ENCODE assay signal across 10 cellular contexts in the genomic region with DNA sequence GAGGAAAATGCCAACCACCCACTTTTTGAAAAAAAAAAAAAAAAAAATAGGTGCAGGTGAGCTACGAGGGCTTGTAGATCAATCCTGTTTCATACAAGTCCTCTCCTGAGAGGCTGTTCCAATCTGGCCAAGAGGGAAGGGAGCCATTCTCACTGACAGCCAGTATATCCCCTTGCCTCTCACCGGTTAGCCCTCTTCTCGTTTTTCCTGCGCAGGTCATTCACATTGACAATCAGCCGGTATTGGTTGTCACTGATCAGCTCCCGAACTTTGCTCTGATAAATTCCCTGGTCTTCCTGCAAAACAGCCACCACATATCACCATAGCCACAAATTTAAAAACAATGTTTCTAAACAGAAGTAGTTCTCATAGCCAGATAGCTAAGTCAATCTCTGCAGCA. TPM values are rescaled to one million over a fixed set of nuclear protein-coding genes. Genes with fewer than 3 reads are reported as not detected.
DNase-seq lines count a peak whose midpoint lies in the region; ATAC-seq, FAIRE-seq and TF ChIP-seq lines count a peak whose summit lies in the region.
"Had no signal": no experiment of that assay in that cellular context is flagged by ENCODE, and none has a peak within 500 bp of the region (broad histone marks: within the 10 kb centered on the region; RNA-seq: fewer than 3 reads in every experiment).

No MANE protein-coding gene starts in this region.

- H3K9me3 ChIP-seq in HepG2 (ENCODE audit: low read length) (no peaks in the 10 kb centered on the region), right lobe of liver (no peaks in the 10 kb centered on the region), SJCRH30 (replicated peaks) (no peaks in the 10 kb centered on the region)

- TF ChIP-seq CTCF in HepG2 (CRISPR knock-in tag; IDR thresholded peaks at IDR 0.05) (no peak), right lobe of liver (IDR thresholded peaks at IDR 0.05) (no peak), fibroblast of the aortic adventitia (IDR thresholded peaks at IDR 0.05; ENCODE audit: insufficient read depth, low read length) (no peak)

- peak overlapping the region; percentile 86 for H3K27ac ChIP-seq in HepG2 (ENCODE audit: extremely low read length, insufficient read depth, low read length)
- H3K27ac ChIP-seq in right lobe of liver, result no peak overlapping the region
- no peak overlapping the region for H3K27ac ChIP-seq in SJCRH30

- CTCF ChIA-PET in HepG2 (lab: Yijun Ruan, JAX; ENCODE audit: low intra/inter-chr PET ratio, low total read pairs), result no interaction called here

- DNase-seq in HepG2 (ENCODE audit: low spot score) (no peak), right lobe of liver (no peak), SJCRH30 (no peak), fibroblast of the aortic adventitia (ENCODE audit: low read depth) (no peak), ACHN (no peak), NCI-H187 (lab: John Stamatoyannopoulos, UW) (no peak), SHP77 (lab: John Stamatoyannopoulos, UW) (no peak)
- DNase-seq in stimulated activated CD4-positive, alpha-beta T cell treated with anti-CD3 and anti-CD28 coated beads, Interleukin-1b, Interleukin-23, amount 100 ng/mL, for 48 hours, result no peak
- DNase-seq: T-helper 1 cell had no signal

- TF ChIP-seq POLR2A in HepG2 (IDR thresholded peaks at IDR 0.05; ENCODE audit: insufficient read depth in 1 of 2, low read depth in 2 of 2, low read length in 2 of 2), result 0 out of 4 replicates have a peak, but pooled peaks of 1 of the 2 experiments have one; percentile 27
- no peak for TF ChIP-seq POLR2A in right lobe of liver (IDR thresholded peaks at IDR 0.05)

- ATAC-seq in HepG2 (no peak), right lobe of liver (no peak)

- TF ChIP-seq EP300 in HepG2 (IDR thresholded peaks at IDR 0.05; ENCODE audit: low read depth in 2 of 2, low read length in 2 of 2) (no peak), HepG2 (CRISPR knock-in tag; IDR thresholded peaks at IDR 0.05; ENCODE audit: borderline replicate concordance) (no peak)

- BruUV-seq in HepG2 (replicated peaks; lab: Mats Ljungman, UMichigan), result no TSS peak

- WGBS in HepG2 (ENCODE audit: low lambda C conversion rate), result 33% methylated on average over 6 of the region's 6 CpGs
- 55% methylated on average over 6 of the region's 6 CpGs for WGBS in right lobe of liver (ENCODE audit: insufficient coverage, low coverage, low lambda C conversion rate, missing lambda C conversion rate)

- in situ Hi-C loops in HepG2 (cut with HindIII; ENCODE audit: extremely low pct_ligation_motif_present, low pct_unique_long_range_greater_than_20kb) (loop anchor here (10.0 kb wide), 1 partner anchor 382 kb away; no protein-coding TSS in a partner anchor), ACHN (cut with HindIII; ENCODE audit: low pct_ligation_motif_present, low pct_unique_long_range_greater_than_20kb, low sequenced_read_pairs) (loop anchor here (25.0 kb wide), 1 partner anchor 104 kb away; no protein-coding TSS in a partner anchor)

- POLR2A ChIA-PET in HepG2 (lab: Yijun Ruan, JAX), result interaction anchor here (0.9 to 1.3 kb wide), 3 partner anchors 9 to 69 kb away, joined by 3 read pairs; no protein-coding TSS in a partner anchor

- intact Hi-C loops in HepG2 (cut with micrococcal nuclease; ENCODE audit: unreplicated experiment) (loop anchor here (5.0 to 10.0 kb wide), 2 partner anchors 314 to 712 kb away; partner anchors contain the start of gene GSTA4), right lobe of liver (cut with DNase I) (loop anchor here (10.0 kb wide), 2 partner anchors 112 to 122 kb away; no protein-coding TSS in a partner anchor)

- peak overlapping the region; percentile 86 for H3K9ac ChIP-seq in HepG2 (ENCODE audit: insufficient read depth, low read depth, low read length)

- no peaks in the 10 kb centered on the region; a peak in 1 of 5 replicates for H3K27me3 ChIP-seq in HepG2 (ENCODE audit: control insufficient read depth in 1 of 2, insufficient read depth in 2 of 2, low read length in 2 of 2)
- H3K27me3 ChIP-seq in right lobe of liver, result no peaks in the 10 kb centered on the region
- no peaks in the 10 kb centered on the region for H3K27me3 ChIP-seq in SJCRH30

- no peak overlapping the region for H2AFZ ChIP-seq in HepG2 (ENCODE audit: low read length)

- no peaks in the 10 kb centered on the region; the same call in 1 of the 2 replicates for H4K20me1 ChIP-seq in HepG2 (ENCODE audit: insufficient read depth, low read length)

- H3K4me2 ChIP-seq in HepG2 (ENCODE audit: low read depth, low read length), result peak overlapping the region; percentile 94

- peak overlapping the region; percentile 80 to 94 (median 90) for H3K4me3 ChIP-seq in HepG2 (replicated peaks in 1 of 3; ENCODE audit: insufficient read depth in 1 of 3, low read depth in 2 of 3, low read length in 3 of 3)
- no peak overlapping the region for H3K4me3 ChIP-seq in right lobe of liver
- H3K4me3 ChIP-seq in SJCRH30, result peak overlapping the region; percentile 79
- H3K4me3 ChIP-seq in fibroblast of the aortic adventitia (ENCODE audit: low read depth, low read length), result peak overlapping the region; percentile 19

- H3K4me1 ChIP-seq in HepG2 (ENCODE audit: insufficient read depth, low read length), result peaks cover 82% of the 10 kb centered on the region
- H3K4me1 ChIP-seq in right lobe of liver, result peaks cover 0 to 11% (median 3%) of the 10 kb centered on the region in 4 donors
- no peaks in the 10 kb centered on the region; the same call in 1 of the 2 replicates for H3K4me1 ChIP-seq in SJCRH30

- peaks cover 61% of the 10 kb centered on the region for H3K79me2 ChIP-seq in HepG2 (ENCODE audit: insufficient read depth, low read length)

- TF ChIP-seq RAD21 in HepG2 (CRISPR knock-in tag; IDR thresholded peaks at IDR 0.05), result no peak

- FAIRE-seq in HepG2 (lab: Jason Lieb, UNC), result no peak

- H3K36me3 ChIP-seq in HepG2 (replicated peaks in 1 of 2; ENCODE audit: control insufficient read depth in 1 of 2, insufficient read depth in 2 of 2, low read length in 2 of 2) (peaks cover 19 to 48% of the 10 kb centered on the region in 2 experiments), right lobe of liver (peaks cover 0 to 32% (median 15%) of the 10 kb centered on the region in 4 donors), SJCRH30 (peaks cover 43% of the 10 kb centered on the region)

TF ChIP-seq in HepG2, 621 proteins besides CTCF, POLR2A, EP300 and RAD21 (continues in another document):
- TF ChIP-seq GATAD2A (CRISPR knock-in tag; IDR thresholded peaks at IDR 0.05), result 0 out of 2 replicates have a peak, but pooled peaks have one; percentile 8
- no peak for TF ChIP-seq AKAP8 (CRISPR knock-in tag; IDR thresholded peaks at IDR 0.05)

RNA-seq across cellular contexts. Expression of gene MCM3, which starts 1.4 kb away (rescaled TPM):
- total RNA-seq in HepG2 (2016; rRNA removed; fragmentation: Illumina TruSeq; extraction: Trizol) (288 and 336 TPM in 2 replicates), right lobe of liver (10 to 100 TPM in 3 of 6 experiments, 1 to 10 TPM in 3; 6.6 to 35.9 (median 10.5) TPM), fibroblast of the aortic adventitia (ENCODE audit: low replicate concordance) (35.8 and 85.7 TPM in 2 replicates)
- total RNA-seq in HepG2 (2016; cell fraction: cytosol; rRNA removed; fragmentation: Illumina TruSeq; extraction: Trizol; ENCODE audit: low read depth), result 27.6 and 36.1 TPM in 2 replicates
- 287 and 310 TPM in 2 replicates for total RNA-seq in HepG2 (2016; cell fraction: insoluble cytoplasmic fraction; rRNA removed; fragmentation: Illumina TruSeq; extraction: Trizol)
- total RNA-seq in HepG2 (2016; cell fraction: membrane; rRNA removed; fragmentation: Illumina TruSeq; extraction: Trizol), result 67.0 and 76.9 TPM in 2 replicates
- 222 and 236 TPM in 2 replicates for total RNA-seq in HepG2 (2016; cell fraction: nucleus; rRNA removed; fragmentation: Illumina TruSeq; extraction: Trizol)
- polyA plus RNA-seq in HepG2 (2011; rRNA removed), result 110 and 164 TPM in 2 replicates
- 97.2 and 124 TPM in 2 replicates for polyA plus RNA-seq in HepG2 (2011; cell fraction: cytosol; rRNA removed)
- 135 and 203 TPM in 2 replicates for polyA plus RNA-seq in HepG2 (2011; cell fraction: nucleus; rRNA removed)
- polyA plus RNA-seq in HepG2 (2012), result 70.9 and 88.3 TPM in 2 replicates
- polyA plus RNA-seq in HepG2 (2016; cell fraction: cytosol; fragmentation: Illumina TruSeq; extraction: Trizol; ENCODE audit: low read depth), result 14.8 and 17.4 TPM in 2 replicates
- polyA plus RNA-seq in HepG2 (2016; cell fraction: insoluble cytoplasmic fraction; fragmentation: Illumina TruSeq; extraction: Trizol; ENCODE audit: low read depth), result 255 and 266 TPM in 2 replicates
- 29.0 and 35.9 TPM in 2 replicates for polyA plus RNA-seq in HepG2 (2016; cell fraction: membrane; fragmentation: Illumina TruSeq; extraction: Trizol; ENCODE audit: low read depth)
- 238 and 239 TPM in 2 replicates for polyA plus RNA-seq in HepG2 (2016; cell fraction: nucleus; fragmentation: Illumina TruSeq; extraction: Trizol; ENCODE audit: insufficient read depth, low read depth)
- polyA minus RNA-seq in HepG2 (2011; rRNA and poly(A)+ RNA removed; ENCODE audit: low replicate concordance), result 258 and 404 TPM in 2 replicates
- 66.4 and 93.7 TPM in 2 replicates for polyA minus RNA-seq in HepG2 (2011; cell fraction: cytosol; rRNA and poly(A)+ RNA removed)
- 123 and 171 TPM in 2 replicates for polyA minus RNA-seq in HepG2 (2011; cell fraction: nucleus; rRNA and poly(A)+ RNA removed)
- total RNA-seq in SJCRH30 (2014; rRNA removed; shearing (Covaris generic)), result 153 and 155 TPM in 2 replicates

RNA-seq across cellular contexts. Expression of gene IL17F, which starts 38.8 kb away (rescaled TPM):
- total RNA-seq in HepG2 (2016; rRNA removed; fragmentation: Illumina TruSeq; extraction: Trizol), result not detected in 2 replicates
- not detected in 2 replicates for total RNA-seq in HepG2 (2016; cell fraction: cytosol; rRNA removed; fragmentation: Illumina TruSeq; extraction: Trizol; ENCODE audit: low read depth)
- not detected in 2 replicates for total RNA-seq in HepG2 (2016; cell fraction: insoluble cytoplasmic fraction; rRNA removed; fragmentation: Illumina TruSeq; extraction: Trizol)
- total RNA-seq in HepG2 (2016; cell fraction: membrane; rRNA removed; fragmentation: Illumina TruSeq; extraction: Trizol), result not detected in 2 replicates
- total RNA-seq in HepG2 (2016; cell fraction: nucleus; rRNA removed; fragmentation: Illumina TruSeq; extraction: Trizol), result not detected in 2 replicates
- not detected in 2 replicates for polyA plus RNA-seq in HepG2 (2011; rRNA removed)
- polyA plus RNA-seq in HepG2 (2011; cell fraction: cytosol; rRNA removed), result not detected in 2 replicates
- not detected in 2 replicates for polyA plus RNA-seq in HepG2 (2011; cell fraction: nucleus; rRNA removed)
- not detected in 2 replicates for polyA plus RNA-seq in HepG2 (2012)
- not detected in 2 replicates for polyA plus RNA-seq in HepG2 (2016; cell fraction: cytosol; fragmentation: Illumina TruSeq; extraction: Trizol; ENCODE audit: low read depth)
- polyA plus RNA-seq in HepG2 (2016; cell fraction: insoluble cytoplasmic fraction; fragmentation: Illumina TruSeq; extraction: Trizol; ENCODE audit: low read depth), result not detected in 2 replicates
- polyA plus RNA-seq in HepG2 (2016; cell fraction: membrane; fragmentation: Illumina TruSeq; extraction: Trizol; ENCODE audit: low read depth), result not detected in 2 replicates
- polyA plus RNA-seq in HepG2 (2016; cell fraction: nucleus; fragmentation: Illumina TruSeq; extraction: Trizol; ENCODE audit: insufficient read depth, low read depth), result not detected in 2 replicates
- polyA minus RNA-seq in HepG2 (2011; rRNA and poly(A)+ RNA removed; ENCODE audit: low replicate concordance), result not detected in 2 replicates
- not detected in 2 replicates for polyA minus RNA-seq in HepG2 (2011; cell fraction: cytosol; rRNA and poly(A)+ RNA removed)
- not detected in 2 replicates for polyA minus RNA-seq in HepG2 (2011; cell fraction: nucleus; rRNA and poly(A)+ RNA removed)
- not detected for total RNA-seq in right lobe of liver
- total RNA-seq in SJCRH30 (2014; rRNA removed; shearing (Covaris generic)), result not detected in 2 replicates
- not detected in 2 replicates for total RNA-seq in fibroblast of the aortic adventitia (ENCODE audit: low replicate concordance)
- total RNA-seq: mononuclear cell had no signal

Comparison
In these comparisons a context has a peak if more than half of its experiments do, and no peak if none do; other contexts are left out.
1. H3K4me3 ChIP-seq: peak in HepG2 (3 of 3), SJCRH30 (single experiment) and fibroblast of the aortic adventitia (single experiment); none in right lobe of liver (0 of 3).